8 cellular contexts compared by ENCODE assay signal in the genomic region with DNA sequence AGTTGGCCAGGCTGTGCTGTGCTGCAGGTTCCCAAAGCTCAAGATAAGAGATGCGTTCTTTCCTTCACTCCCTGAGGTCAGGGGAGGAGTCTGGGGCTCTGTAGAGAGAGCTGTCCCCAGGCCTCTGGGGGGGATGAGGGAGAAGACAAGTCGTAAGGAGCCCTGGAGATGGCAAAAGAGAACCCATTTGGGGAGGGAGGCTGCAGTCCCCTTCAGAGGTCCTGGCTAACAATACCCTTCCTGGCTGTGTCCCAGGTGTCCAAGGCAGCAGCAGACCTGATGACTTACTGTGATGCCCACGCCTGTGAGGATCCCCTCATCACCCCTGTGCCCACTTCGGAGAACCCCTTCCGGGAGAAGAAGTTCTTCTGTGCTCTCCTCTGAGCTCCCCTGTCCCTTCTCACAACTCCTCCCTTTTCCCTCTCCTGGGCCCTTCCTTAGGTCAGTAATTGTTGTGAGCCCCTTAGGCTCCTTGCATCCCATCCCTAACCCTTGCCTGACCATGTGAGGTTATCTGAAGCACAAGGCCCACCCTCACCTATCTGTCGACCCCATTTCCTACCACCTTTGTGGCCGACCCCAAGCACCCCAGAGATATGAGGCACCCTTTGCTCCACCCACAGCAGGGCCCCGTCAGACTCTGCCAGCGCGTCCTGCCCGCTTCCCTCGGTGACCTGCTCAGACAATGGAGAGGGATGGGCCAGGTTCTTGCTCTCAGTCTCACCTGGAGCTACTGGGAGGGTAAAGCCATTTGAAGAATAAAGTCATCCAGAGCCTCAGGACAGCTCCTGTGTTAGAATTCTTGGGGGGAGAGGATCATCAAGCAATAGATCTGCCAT. TPM values are rescaled to one million over a fixed set of nuclear protein-coding genes. Genes with fewer than 3 reads are reported as not detected.
A peak's percentile ranks its signal among the peaks of the same experiment; 100 is the strongest.
DNase-seq lines count a peak whose midpoint lies in the region; ATAC-seq and TF ChIP-seq lines count a peak whose summit lies in the region.

No MANE protein-coding gene starts in this region.

- DNase-seq in heart right ventricle = no peak
- DNase-seq in Right ventricle myocardium superior = no peak
- peak; percentile 49 to 52 for DNase-seq in activated CD4-positive, alpha-beta T cell treated with anti-CD3 and anti-CD28 coated beads, Interleukin-2, amount 50 U/mL, for 48 hours
- peak; percentile 48 for DNase-seq in epithelial cell of esophagus (ENCODE audit: low read depth)

- 30 to 33% methylated on average over 12 of the region's 12 CpGs for WGBS in heart right ventricle, 2 donors

- H3K27me3 ChIP-seq in heart right ventricle (no peaks in the 10 kb centered on the region), neutrophil (no peaks in the 10 kb centered on the region)

- ATAC-seq in heart right ventricle (peak in 3 of 8 donors; percentile 1 to 8 (median 1)), Right ventricle myocardium superior (ENCODE audit: poor library complexity) (no peak), HG02870 (IDR thresholded peaks at IDR 0.05; ENCODE audit: unreplicated experiment) (no peak), HG02588 (IDR thresholded peaks at IDR 0.05; ENCODE audit: unreplicated experiment) (no peak), GM21576 (IDR thresholded peaks at IDR 0.05; ENCODE audit: unreplicated experiment) (no peak)

- TF ChIP-seq CTCF in heart right ventricle (IDR thresholded peaks at IDR 0.05) = no peak
- TF ChIP-seq CTCF in epithelial cell of esophagus (IDR thresholded peaks at IDR 0.05; ENCODE audit: insufficient read depth, low read depth, low read length, missing control alignments) = no peak
- TF ChIP-seq CTCF in neutrophil (IDR thresholded peaks at IDR 0.05) = no peak

- H3K9me3 ChIP-seq in heart right ventricle (no peaks in the 10 kb centered on the region), neutrophil (no peaks in the 10 kb centered on the region)

- peaks cover 26 to 73% (median 47%) of the 10 kb centered on the region in 9 donors for H3K4me1 ChIP-seq in heart right ventricle
- H3K4me1 ChIP-seq in neutrophil (ENCODE audit: control insufficient read depth in 1 of 2, insufficient read depth in 1 of 2, low read depth in 1 of 2, low read length in 1 of 2) = peaks cover 42 to 50% of the 10 kb centered on the region in 2 experiments

- intact Hi-C loops in heart right ventricle (cut with DNase I) = loop anchor here in 3 of 10 donors (2.0 to 5.0 kb wide), 4 partner anchors 18 to 134 kb away; a partner anchor contains a TSS
- intact Hi-C loops in Right ventricle myocardium superior (cut with DNase I) = no loop called here

- H3K36me3 ChIP-seq in heart right ventricle (peaks cover 0 to 36% (median 9%) of the 10 kb centered on the region in 9 donors), neutrophil (peaks cover 28% of the 10 kb centered on the region)

- peak overlapping the region; percentile 43 to 75 (median 68) for H3K4me3 ChIP-seq in heart right ventricle
- peak overlapping the region; percentile 72 for H3K4me3 ChIP-seq in epithelial cell of esophagus (ENCODE audit: low read length)
- H3K4me3 ChIP-seq in neutrophil (ENCODE audit: low read depth in 1 of 2, low read length in 1 of 2) = peak overlapping the region; percentile 76 to 86

- H3K27ac ChIP-seq in heart right ventricle = peak overlapping the region; percentile 44 to 100 (median 98)
- peak overlapping the region; percentile 91 for H3K27ac ChIP-seq in neutrophil

RNA-seq across cellular contexts. Expression of a gene that starts 1.2 kb away (rescaled TPM):
- total RNA-seq in heart right ventricle (under 1 TPM in 4 of 10 donors, not detected in 6; 0.26 to 0.34 (median 0.31) TPM), Right ventricle myocardium superior (not detected)
- polyA plus RNA-seq in heart right ventricle = under 1 TPM in 1 of 2 donors, not detected in 1; 0.16 TPM

RNA-seq across cellular contexts. Expression of a gene that starts 1.4 kb away (rescaled TPM):
- total RNA-seq in heart right ventricle = 10 to 100 TPM in 9 of 10 donors, 1 to 10 TPM in 1; 8.5 to 26.8 (median 15.7) TPM
- polyA plus RNA-seq in heart right ventricle = 10 to 100 TPM; 31.4 to 83.0 TPM
- total RNA-seq in Right ventricle myocardium superior = 21.7 TPM

RNA-seq across cellular contexts. Expression of a gene that starts 18.6 kb away (rescaled TPM):
- total RNA-seq in heart right ventricle = 10 to 100 TPM; 26.9 to 40.9 (median 33.4) TPM
- polyA plus RNA-seq in heart right ventricle = 10 to 100 TPM; 21.4 to 35.3 TPM
- total RNA-seq in Right ventricle myocardium superior = 30.4 TPM

RNA-seq across cellular contexts. Expression of a gene that starts 19.3 kb away (rescaled TPM):
- total RNA-seq in heart right ventricle (1 to 10 TPM; 2.0 to 9.5 (median 2.6) TPM), Right ventricle myocardium superior (3.8 TPM)
- 1 to 10 TPM; 1.9 to 2.8 TPM for polyA plus RNA-seq in heart right ventricle

RNA-seq across cellular contexts. Expression of a gene that starts 19.6 kb away (rescaled TPM):
- 10 to 100 TPM in 9 of 10 donors, 1 to 10 TPM in 1; 9.4 to 16.2 (median 12.9) TPM for total RNA-seq in heart right ventricle
- polyA plus RNA-seq in heart right ventricle = 10 to 100 TPM; 20.3 to 20.8 TPM
- total RNA-seq in Right ventricle myocardium superior = 14.0 TPM

Comparison
In these comparisons a context has a peak if more than half of its experiments do, and no peak if none do; other contexts are left out.
1. DNase-seq: peak in activated CD4-positive, alpha-beta T cell treated with anti-CD3 and anti-CD28 coated beads, Interleukin-2, amount 50 U/mL, for 48 hours (2 of 2) and epithelial cell of esophagus (single experiment); none in heart right ventricle (0 of 2) and Right ventricle myocardium superior (single experiment).
2. Peak in every context shown above with its lines, with median percentiles within 50 percentile points of each other: H3K4me3 ChIP-seq.